Comparison of ENCODE assay signal across 14 cellular contexts in the genomic region with DNA sequence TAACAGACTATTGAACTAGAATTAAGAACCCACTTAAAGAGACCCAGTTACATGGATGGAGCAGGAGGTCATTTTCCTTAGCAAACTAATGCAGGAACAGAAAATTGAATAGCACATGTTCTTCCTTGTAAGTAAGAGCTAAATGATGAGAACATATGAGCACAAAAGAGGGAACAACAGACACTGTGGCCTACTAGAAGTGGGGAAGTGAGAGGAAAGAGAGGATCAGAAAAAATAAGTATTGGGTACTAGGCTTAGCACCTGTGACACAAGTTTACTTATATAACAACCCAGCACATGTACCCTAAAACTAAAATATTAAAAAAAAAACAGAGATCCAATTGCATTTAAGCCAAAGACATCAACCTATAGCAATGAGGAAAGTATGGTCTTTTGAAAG. TPM values are rescaled to one million over a fixed set of nuclear protein-coding genes. Genes with fewer than 3 reads are reported as not detected.
DNase-seq lines count a peak whose midpoint lies in the region; ATAC-seq lines count a peak whose summit lies in the region.
"Had no signal": no experiment of that assay in that cellular context is flagged by ENCODE, and none has a peak within 500 bp of the region (broad histone marks: within the 10 kb centered on the region; RNA-seq: fewer than 3 reads in every experiment).

No MANE protein-coding gene starts in this region.

- H3K27me3 Mint-ChIP-seq in CD4-positive, CD25-positive, alpha-beta regulatory T cell = no peaks in the 10 kb centered on the region
- no peaks in the 10 kb centered on the region for H3K27me3 Mint-ChIP-seq in activated naive CD4-positive, alpha-beta T cell treated with anti-CD3 and anti-CD28 coated beads, Interleukin-2, amount 10 ng/mL, durations not matched to agents 7 days and 5 days

- peaks cover 9% of the 10 kb centered on the region for H3K36me3 Mint-ChIP-seq in CD4-positive, CD25-positive, alpha-beta regulatory T cell
- peaks cover 15% of the 10 kb centered on the region for H3K36me3 Mint-ChIP-seq in activated naive CD4-positive, alpha-beta T cell treated with anti-CD3 and anti-CD28 coated beads, Interleukin-2, amount 10 ng/mL, durations not matched to agents 7 days and 5 days

- H3K36me3 ChIP-seq in CD4-positive, CD25-positive, alpha-beta regulatory T cell (ENCODE audit: control insufficient read depth, insufficient read depth, low read length) = peaks cover 7% of the 10 kb centered on the region
- H3K36me3 ChIP-seq: ovary, WERI-Rb-1 had no signal

- H3K9me3 ChIP-seq in CD4-positive, CD25-positive, alpha-beta regulatory T cell (ENCODE audit: control insufficient read depth in 2 of 2, low read length in 2 of 2) = no peaks in the 10 kb centered on the region
- H3K9me3 ChIP-seq: ovary had no signal

- no peaks in the 10 kb centered on the region for H3K9me3 Mint-ChIP-seq in CD4-positive, CD25-positive, alpha-beta regulatory T cell
- H3K9me3 Mint-ChIP-seq in activated naive CD4-positive, alpha-beta T cell treated with anti-CD3 and anti-CD28 coated beads, Interleukin-2, amount 10 ng/mL, durations not matched to agents 7 days and 5 days = no peaks in the 10 kb centered on the region

- H3K4me3 ChIP-seq in CD4-positive, CD25-positive, alpha-beta regulatory T cell (ENCODE audit: low read depth, low read length) = peak overlapping the region; percentile 41
- H3K4me3 ChIP-seq: ovary, SK-N-MC had no signal

- H3K27ac ChIP-seq in CD4-positive, CD25-positive, alpha-beta regulatory T cell (ENCODE audit: insufficient read depth, low read length, poor library complexity, severe bottlenecking) = no peak overlapping the region
- H3K27ac ChIP-seq in caudate nucleus (ENCODE audit: low read depth, low read length) = peak overlapping the region; percentile 87
- H3K27ac ChIP-seq: ovary, SK-N-MC, WERI-Rb-1 had no signal

- no peaks in the 10 kb centered on the region for H3K27me3 ChIP-seq in CD4-positive, CD25-positive, alpha-beta regulatory T cell (ENCODE audit: control insufficient read depth, insufficient read depth, low read length)
- H3K27me3 ChIP-seq: ovary had no signal

- H3K4me1 Mint-ChIP-seq in CD4-positive, CD25-positive, alpha-beta regulatory T cell = peaks cover 37 to 65% (median 45%) of the 10 kb centered on the region in 4 donors
- H3K4me1 Mint-ChIP-seq in activated naive CD4-positive, alpha-beta T cell treated with anti-CD3 and anti-CD28 coated beads, Interleukin-2, amount 10 ng/mL, durations not matched to agents 7 days and 5 days = peaks cover 13% of the 10 kb centered on the region

- peak overlapping the region in 1 of 4 donors; percentile 17 for H3K4me3 Mint-ChIP-seq in CD4-positive, CD25-positive, alpha-beta regulatory T cell
- H3K4me3 Mint-ChIP-seq in activated naive CD4-positive, alpha-beta T cell treated with anti-CD3 and anti-CD28 coated beads, Interleukin-2, amount 10 ng/mL, durations not matched to agents 7 days and 5 days = no peak overlapping the region

- CTCF ChIA-PET in activated naive CD4-positive, alpha-beta T cell treated with anti-CD3 and anti-CD28 coated beads, Interleukin-2, amount 10 ng/mL, durations not matched to agents 7 days and 5 days (lab: Charles Lee) = interaction anchor here (0.7 kb wide), 1 partner anchor 14 kb away, joined by 3 read pairs; no protein-coding TSS in a partner anchor

- ATAC-seq in CD4-positive, CD25-positive, alpha-beta regulatory T cell (ENCODE audit: low read depth in 2 of 2) = peak in 1 of 2 donors; percentile 20
- peak; percentile 62 for ATAC-seq in GM21367 (IDR thresholded peaks at IDR 0.05; ENCODE audit: unreplicated experiment)
- ATAC-seq in HG03045 (IDR thresholded peaks at IDR 0.05; ENCODE audit: unreplicated experiment) = peak; percentile 47

- intact Hi-C loops in posterior vena cava (cut with DNase I) = no loop called here

- peaks cover 26% of the 10 kb centered on the region for H3K4me1 ChIP-seq in CD4-positive, CD25-positive, alpha-beta regulatory T cell (ENCODE audit: control insufficient read depth, insufficient read depth, low read length, poor library complexity, severe bottlenecking)

- H3K27ac Mint-ChIP-seq in CD4-positive, CD25-positive, alpha-beta regulatory T cell = peak overlapping the region in 1 of 3 donors; percentile 95
- no peak overlapping the region for H3K27ac Mint-ChIP-seq in activated naive CD4-positive, alpha-beta T cell treated with anti-CD3 and anti-CD28 coated beads, Interleukin-2, amount 10 ng/mL, durations not matched to agents 7 days and 5 days

- no peak for DNase-seq in CD4-positive, CD25-positive, alpha-beta regulatory T cell
- DNase-seq in caudate nucleus (lab: John Stamatoyannopoulos, UW) (no peak), NCI-H2029 treated with DMSO at 0.1 percent for 48 hours (lab: John Stamatoyannopoulos, UW) (no peak), posterior vena cava (ENCODE audit: low spot score) (no peak), NCI-H2227 treated with DMSO at 0.1 percent for 48 hours (lab: John Stamatoyannopoulos, UW) (no peak)
- DNase-seq in activated naive CD4-positive, alpha-beta T cell treated with anti-CD3 and anti-CD28 coated beads, Interleukin-2, amount 10 ng/mL, durations not matched to agents 7 days and 5 days = no peak
- DNase-seq: DMS79 treated with DMSO at 0.1 percent for 48 hours, KBM-7, NCI-H2081, ovary, WERI-Rb-1 had no signal

RNA-seq across cellular contexts. Expression of a gene that starts 26.2 kb away (rescaled TPM):
- total RNA-seq in CD4-positive, CD25-positive, alpha-beta regulatory T cell = 92.2 TPM
- polyA plus RNA-seq in CD4-positive, CD25-positive, alpha-beta regulatory T cell = 10 to 100 TPM; 10.2 to 21.2 (median 13.9) TPM
- total RNA-seq in posterior vena cava = 10 to 100 TPM; 10.1 to 12.8 TPM
